In genomic region chr12:95574799-95575452, GRCh38 we compare ENCODE assay signal across 8 cellular contexts. TPM values are rescaled to one million over a fixed set of nuclear protein-coding genes. Genes with fewer than 3 reads are reported as not detected.
DNase-seq lines count a peak whose midpoint lies in the region; ATAC-seq and TF ChIP-seq lines count a peak whose summit lies in the region.

No MANE protein-coding gene starts in this region.

- no peak for TF ChIP-seq POLR2A in sigmoid colon (IDR thresholded peaks at IDR 0.05)

- H3K27ac ChIP-seq in Panc1 (ENCODE audit: low read length) = no peak overlapping the region
- H3K27ac ChIP-seq in sigmoid colon = no peak overlapping the region

- peak; percentile 63; the same call in 1 of the 2 replicates for ATAC-seq in Panc1
- ATAC-seq in HG03378 (IDR thresholded peaks at IDR 0.05; ENCODE audit: unreplicated experiment) = no peak

- CTCF ChIA-PET in BJ (lab: Yijun Ruan, JAX) = interaction anchor here (0.6 to 11.6 kb wide), 19 partner anchors 10 to 1030 kb away, joined by 3 to 123 read pairs (median 4); no protein-coding TSS in a partner anchor
- CTCF ChIA-PET in Panc1 (lab: Charles Lee) = interaction anchor here (0.5 to 1.1 kb wide), 9 partner anchors 11 to 944 kb away, joined by 3 to 6 read pairs (median 4); no protein-coding TSS in a partner anchor

- POLR2A ChIA-PET in BJ (lab: Charles Lee) = no interaction called here
- POLR2A ChIA-PET in Panc1 (lab: Charles Lee) = interaction anchor here (0.6 kb wide), 1 partner anchor 483 kb away, joined by 5 read pairs; no protein-coding TSS in a partner anchor

- H3K27me3 ChIP-seq in BJ (ENCODE audit: control insufficient read depth, insufficient read depth, low read length) = no peaks in the 10 kb centered on the region; the same call in 1 of the 2 replicates
- no peaks in the 10 kb centered on the region for H3K27me3 ChIP-seq in Panc1 (ENCODE audit: control insufficient read depth, insufficient read depth, low read length)
- H3K27me3 ChIP-seq in sigmoid colon = peaks cover 0 to 3% (median 0%) of the 10 kb centered on the region in 3 donors

- no peaks in the 10 kb centered on the region for H3K36me3 ChIP-seq in BJ (ENCODE audit: control insufficient read depth, insufficient read depth, low read length)
- no peaks in the 10 kb centered on the region for H3K36me3 ChIP-seq in Panc1 (ENCODE audit: control insufficient read depth, insufficient read depth, low read length)
- H3K36me3 ChIP-seq in sigmoid colon = no peaks in the 10 kb centered on the region

- no peaks in the 10 kb centered on the region for H3K9me3 ChIP-seq in Panc1 (ENCODE audit: control insufficient read depth, insufficient read depth, low read depth, low read length)
- no peaks in the 10 kb centered on the region for H3K9me3 ChIP-seq in sigmoid colon

- DNase-seq in BJ (ENCODE audit: low read depth) (no peak), HCEC 1CT (peak; percentile 57), Panc1 (ENCODE audit: low read depth, low spot score) (peak; percentile 13), fibroblast of villous mesenchyme (ENCODE audit: low read depth) (peak; percentile 53), sigmoid colon (no peak), SKM-1 treated with dmso at 0.1 percent for 144 hours (lab: John Stamatoyannopoulos, UW; ENCODE audit: unreplicated experiment) (no peak), GM19238 (ENCODE audit: insufficient read length, low spot score) (no peak)

- H3K4me1 ChIP-seq in Panc1 (ENCODE audit: control insufficient read depth, insufficient read depth, low read length) (no peaks in the 10 kb centered on the region), sigmoid colon (peaks cover 0 to 5% (median 2%) of the 10 kb centered on the region in 4 donors)

- TF ChIP-seq EP300 in sigmoid colon (IDR thresholded peaks at IDR 0.05) = no peak

- intact Hi-C loops in Panc1 (cut with micrococcal nuclease; ENCODE audit: unreplicated experiment) = no loop called here
- intact Hi-C loops in sigmoid colon (cut with DNase I) = no loop called here

- peak; percentile 76 for TF ChIP-seq CTCF in BJ (IDR thresholded peaks at IDR 0.05; ENCODE audit: insufficient read depth, low read depth, low read length)
- peak; percentile 81 for TF ChIP-seq CTCF in Panc1 (IDR thresholded peaks at IDR 0.05)
- TF ChIP-seq CTCF in fibroblast of villous mesenchyme (IDR thresholded peaks at IDR 0.05; ENCODE audit: insufficient read depth, low read depth, low read length) = peak; percentile 83
- peak in 3 of 4 experiments; percentile 43 to 70 (median 44) for TF ChIP-seq CTCF in sigmoid colon (IDR thresholded peaks at IDR 0.05)

- no TSS peak for BruUV-seq in Panc1 (replicated peaks; lab: Mats Ljungman, UMichigan)

- no peak overlapping the region for H3K4me3 ChIP-seq in BJ (ENCODE audit: low read depth, low read length)
- H3K4me3 ChIP-seq in Panc1 (ENCODE audit: low read depth in 2 of 2, low read length in 2 of 2) = no peak overlapping the region
- H3K4me3 ChIP-seq in fibroblast of villous mesenchyme (ENCODE audit: low read depth, low read length) = no peak overlapping the region
- no peak overlapping the region for H3K4me3 ChIP-seq in sigmoid colon

- in situ Hi-C loops in Panc1 (cut with HindIII; ENCODE audit: low pct_unique_long_range_greater_than_20kb, low sequenced_read_pairs) = no loop called here

RNA-seq across cellular contexts. Expression of gene USP44, which starts 23.6 kb away (rescaled TPM):
- polyA plus RNA-seq in BJ (2011; rRNA removed) = 1.2 and 1.7 TPM in 2 replicates
- 0.57 and 0.85 TPM in 2 replicates for polyA minus RNA-seq in BJ (2011; rRNA and poly(A)+ RNA removed)
- 0.10 TPM for total RNA-seq in Panc1 (2021; ENCODE audit: unreplicated experiment)
- not detected for polyA plus RNA-seq in Panc1 (2012; ENCODE audit: insufficient read length)
- 3.9 and 5.2 TPM in 2 replicates for total RNA-seq in fibroblast of villous mesenchyme
- 1 to 10 TPM; 1.8 to 6.1 (median 4.1) TPM for total RNA-seq in sigmoid colon
- polyA plus RNA-seq in sigmoid colon = under 1 TPM in 2 of 3 donors, not detected in 1; 0.36 to 0.60 TPM

Comparison
In these comparisons a context has a peak if more than half of its experiments do, and no peak if none do; other contexts are left out.
1. DNase-seq: peak in HCEC 1CT (single experiment), Panc1 (single experiment) and fibroblast of villous mesenchyme (single experiment); none in BJ (single experiment), sigmoid colon (single experiment), SKM-1 treated with dmso at 0.1 percent for 144 hours (single experiment) and GM19238 (single experiment).
2. Peak in every context shown above with its lines, with median percentiles within 50 percentile points of each other: CTCF ChIP-seq.